In the genomic region with DNA sequence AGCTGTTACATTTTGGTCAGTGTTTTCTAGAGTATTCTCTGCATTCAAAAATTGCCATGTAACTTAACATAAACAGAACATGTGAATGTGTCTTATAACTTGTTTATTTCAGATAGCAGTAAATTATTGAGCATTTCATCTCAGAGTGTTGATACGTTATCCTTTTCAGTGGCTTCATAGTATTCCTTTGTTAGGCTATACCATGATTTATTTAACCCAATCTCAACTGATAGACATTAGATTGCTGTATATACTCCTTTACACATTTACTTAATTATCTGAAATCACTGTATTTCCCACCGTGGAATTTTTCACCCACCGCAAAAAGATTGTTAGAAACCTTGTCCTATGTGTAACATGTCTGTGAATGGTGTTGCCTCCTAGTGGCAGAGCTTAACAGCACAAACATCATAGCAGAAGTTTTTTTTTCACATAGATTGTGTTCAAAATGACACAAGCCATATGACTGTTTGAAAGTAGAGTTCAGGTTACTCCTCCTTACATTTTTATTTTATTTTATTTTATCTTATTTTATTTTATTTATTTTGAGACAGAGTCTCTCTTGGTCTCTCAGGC, we compare ENCODE assay signal across 12 cellular contexts. TPM values are rescaled to one million over a fixed set of nuclear protein-coding genes. Genes with fewer than 3 reads are reported as not detected.
DNase-seq lines count a peak whose midpoint lies in the region; ATAC-seq and TF ChIP-seq lines count a peak whose summit lies in the region.
"Had no signal": no experiment of that assay in that cellular context is flagged by ENCODE, and none has a peak within 500 bp of the region (broad histone marks: within the 10 kb centered on the region; RNA-seq: fewer than 3 reads in every experiment).

No MANE protein-coding gene starts in this region.

- peak; percentile 64 to 81 for TF ChIP-seq CTCF in GM23338 (conservative IDR thresholded peaks at IDR 0.05; ENCODE audit: low read depth in 2 of 2)

- no peaks in the 10 kb centered on the region for H3K9me3 Mint-ChIP-seq in GM23338
- H3K9me3 Mint-ChIP-seq in T-helper 2 cell treated with Interferon-gamma antibody and Interleukin-4, amounts not matched to agents 5 μg/mL and 100 μg/mL, for 36 hours = no peaks in the 10 kb centered on the region
- H3K9me3 Mint-ChIP-seq: stimulated activated naive CD8-positive, alpha-beta T cell treated with anti-CD3 and anti-CD28 coated beads, Interleukin-15, amount 100 ng/mL, for 72 hours had no signal

- H4K20me1 ChIP-seq in GM23338 (replicated peaks; ENCODE audit: insufficient read depth) = 0 out of 2 replicates have a peak, but pooled peaks cover 3% of the 10 kb centered on the region

- no peak overlapping the region for H3K4me3 ChIP-seq in GM23338

- H3K27ac Mint-ChIP-seq in GM23338 = no peak overlapping the region
- H3K27ac Mint-ChIP-seq in T-helper 2 cell treated with Interferon-gamma antibody and Interleukin-4, amounts not matched to agents 5 μg/mL and 100 μg/mL, for 36 hours = no peak overlapping the region
- H3K27ac Mint-ChIP-seq: stimulated activated naive CD8-positive, alpha-beta T cell treated with anti-CD3 and anti-CD28 coated beads, Interleukin-15, amount 100 ng/mL, for 72 hours had no signal

- H3F3A ChIP-seq in GM23338 (replicated peaks; ENCODE audit: low read depth) = no peaks in the 10 kb centered on the region

- no peaks in the 10 kb centered on the region for H3K79me2 ChIP-seq in GM23338 (replicated peaks; ENCODE audit: insufficient read depth)
- H3K79me2 ChIP-seq: parathyroid adenoma had no signal

- H3K9me2 ChIP-seq in GM23338 (ENCODE audit: insufficient read depth) = no peaks in the 10 kb centered on the region

- peaks cover 45% of the 10 kb centered on the region for H3K36me3 ChIP-seq in GM23338 (ENCODE audit: insufficient read depth)

- H3K27me3 ChIP-seq in GM23338 (ENCODE audit: insufficient read depth) = no peaks in the 10 kb centered on the region

- H3K4me1 ChIP-seq in GM23338 (ENCODE audit: insufficient read depth) = no peaks in the 10 kb centered on the region
- H3K4me1 ChIP-seq: parathyroid adenoma had no signal

- H3K27ac ChIP-seq in GM23338 (ENCODE audit: low read depth) = no peak overlapping the region
- H3K27ac ChIP-seq: epithelial cell of prostate, parathyroid adenoma had no signal

- DNase-seq in AG20443 (ENCODE audit: low spot score) (peak; percentile 11), GM23338 (ENCODE audit: low spot score) (peak; percentile 35), SHP77 treated with DMSO at 0.1 percent for 48 hours (lab: John Stamatoyannopoulos, UW) (peak; percentile 2), hepatic stellate cell (ENCODE audit: low spot score) (peak; percentile 11), NCI-H1105 treated with DMSO at 0.1 percent for 48 hours (lab: John Stamatoyannopoulos, UW) (no peak), NCI-H446 treated with DMSO at 0.1 percent for 48 hours (lab: John Stamatoyannopoulos, UW) (no peak)
- no peak for DNase-seq in T-helper 2 cell treated with Interferon-gamma antibody and Interleukin-4, amounts not matched to agents 5 μg/mL and 100 μg/mL, for 36 hours (ENCODE audit: low spot score)
- DNase-seq: NCI-H82; stimulated activated naive CD8-positive, alpha-beta T cell treated with anti-CD3 and anti-CD28 coated beads, Interleukin-15, amount 100 ng/mL, for 72 hours had no signal

- H3K36me3 Mint-ChIP-seq in GM23338 (ENCODE audit: low read depth) = peaks cover 46% of the 10 kb centered on the region
- peaks cover 37% of the 10 kb centered on the region for H3K36me3 Mint-ChIP-seq in T-helper 2 cell treated with Interferon-gamma antibody and Interleukin-4, amounts not matched to agents 5 μg/mL and 100 μg/mL, for 36 hours (ENCODE audit: low read depth)

- no peak overlapping the region for H2AFZ ChIP-seq in GM23338
- H2AFZ ChIP-seq: parathyroid adenoma had no signal

- H3K4me3 Mint-ChIP-seq in GM23338 = no peak overlapping the region
- no peak overlapping the region for H3K4me3 Mint-ChIP-seq in T-helper 2 cell treated with Interferon-gamma antibody and Interleukin-4, amounts not matched to agents 5 μg/mL and 100 μg/mL, for 36 hours
- H3K4me3 Mint-ChIP-seq: stimulated activated naive CD8-positive, alpha-beta T cell treated with anti-CD3 and anti-CD28 coated beads, Interleukin-15, amount 100 ng/mL, for 72 hours had no signal

- no peaks in the 10 kb centered on the region for H3K4me1 Mint-ChIP-seq in GM23338
- H3K4me1 Mint-ChIP-seq in T-helper 2 cell treated with Interferon-gamma antibody and Interleukin-4, amounts not matched to agents 5 μg/mL and 100 μg/mL, for 36 hours (ENCODE audit: low read depth) = peaks cover 3% of the 10 kb centered on the region
- H3K4me1 Mint-ChIP-seq: stimulated activated naive CD8-positive, alpha-beta T cell treated with anti-CD3 and anti-CD28 coated beads, Interleukin-15, amount 100 ng/mL, for 72 hours had no signal

- no peaks in the 10 kb centered on the region for H3K27me3 Mint-ChIP-seq in GM23338 (ENCODE audit: insufficient read depth, low read depth, poor library complexity)
- no peaks in the 10 kb centered on the region for H3K27me3 Mint-ChIP-seq in T-helper 2 cell treated with Interferon-gamma antibody and Interleukin-4, amounts not matched to agents 5 μg/mL and 100 μg/mL, for 36 hours (ENCODE audit: low read depth)
- H3K27me3 Mint-ChIP-seq: stimulated activated naive CD8-positive, alpha-beta T cell treated with anti-CD3 and anti-CD28 coated beads, Interleukin-15, amount 100 ng/mL, for 72 hours had no signal

- H3K4me2 ChIP-seq in GM23338 = no peak overlapping the region

- ATAC-seq in GM23338 = no peak
- no peak for ATAC-seq in HG03439 (IDR thresholded peaks at IDR 0.05; ENCODE audit: unreplicated experiment)
- ATAC-seq: stimulated activated naive CD8-positive, alpha-beta T cell treated with anti-CD3 and anti-CD28 coated beads, Interleukin-15, amount 100 ng/mL, for 72 hours had no signal

TF ChIP-seq in GM23338, 12 proteins besides CTCF, POLR2A, EP300 and RAD21 (continues in another document):
- no peak for TF ChIP-seq ZNF114 (CRISPR knock-in tag; IDR thresholded peaks at IDR 0.05)

RNA-seq across cellular contexts. Expression of a gene that starts 21.4 kb away (rescaled TPM):
- 12.1 and 22.1 TPM in 2 replicates for total RNA-seq in GM23338 (2014; rRNA removed; shearing (Covaris generic))
- polyA plus RNA-seq in GM23338 (2016; fragmentation: Nextera tagmentation; extraction: Ambion mirVana) = 11.3 and 13.6 TPM in 2 replicates

RNA-seq across cellular contexts. Expression of a gene that starts 35.1 kb away (rescaled TPM):
- total RNA-seq in GM23338 (2014; rRNA removed; shearing (Covaris generic)) = 7.3 and 8.5 TPM in 2 replicates
- polyA plus RNA-seq in GM23338 (2016; fragmentation: Nextera tagmentation; extraction: Ambion mirVana) = 5.3 and 6.3 TPM in 2 replicates

RNA-seq across cellular contexts. Expression of a gene that starts 53.1 kb away (rescaled TPM):
- total RNA-seq in GM23338 (2014; rRNA removed; shearing (Covaris generic)) = 60.4 and 76.9 TPM in 2 replicates
- polyA plus RNA-seq in GM23338 (2016; fragmentation: Nextera tagmentation; extraction: Ambion mirVana) = 124 and 126 TPM in 2 replicates

RNA-seq across cellular contexts. Expression of a gene that starts 53.2 kb away (rescaled TPM):
- total RNA-seq in GM23338 (2014; rRNA removed; shearing (Covaris generic)) = 24.5 and 29.4 TPM in 2 replicates
- 11.4 and 12.2 TPM in 2 replicates for polyA plus RNA-seq in GM23338 (2016; fragmentation: Nextera tagmentation; extraction: Ambion mirVana)

Comparison
In these comparisons a context has a peak if more than half of its experiments do, and no peak if none do; other contexts are left out.
1. DNase-seq: peak in AG20443 (single experiment), GM23338 (single experiment), SHP77 treated with DMSO at 0.1 percent for 48 hours (single experiment) and hepatic stellate cell (single experiment); none in T-helper 2 cell treated with Interferon-gamma antibody and Interleukin-4, amounts not matched to agents 5 μg/mL and 100 μg/mL, for 36 hours (single experiment), NCI-H1105 treated with DMSO at 0.1 percent for 48 hours (single experiment) and NCI-H446 treated with DMSO at 0.1 percent for 48 hours (single experiment).